Comparison of ENCODE assay signal across 19 cellular contexts in the genomic region with DNA sequence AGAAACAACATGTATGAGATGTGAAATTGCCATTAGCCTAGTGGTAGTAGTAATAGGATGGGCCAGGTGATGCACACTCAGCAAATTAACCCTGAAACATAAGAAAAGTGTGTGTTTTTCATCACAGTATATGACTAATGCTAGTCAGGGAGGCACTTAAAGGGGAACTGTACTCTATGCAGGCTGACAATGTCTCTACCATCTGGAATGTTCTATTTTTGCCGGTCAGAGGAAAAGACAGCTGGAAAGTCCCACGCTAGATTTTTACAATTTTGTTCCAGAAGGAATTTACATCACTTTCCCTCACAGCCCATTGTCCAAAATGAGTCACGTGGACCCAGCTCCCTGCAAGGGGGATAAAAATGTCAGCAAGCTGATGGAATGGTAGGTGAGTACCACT.
A peak's percentile ranks its signal among the peaks of the same experiment; 100 is the strongest.
DNase-seq lines count a peak whose midpoint lies in the region; ATAC-seq and TF ChIP-seq lines count a peak whose summit lies in the region.
"Had no signal": no experiment of that assay in that cellular context is flagged by ENCODE, and none has a peak within 500 bp of the region (broad histone marks: within the 10 kb centered on the region; RNA-seq: fewer than 3 reads in every experiment).

No MANE protein-coding gene starts in this region.

- no peaks in the 10 kb centered on the region for H3K27me3 ChIP-seq in kidney epithelial cell (ENCODE audit: control insufficient read depth, insufficient read depth, low read length)
- H3K27me3 ChIP-seq: spleen, upper lobe of left lung had no signal

- H3K36me3 ChIP-seq in kidney epithelial cell (ENCODE audit: control insufficient read depth, insufficient read depth, low read length): no peaks in the 10 kb centered on the region
- H3K36me3 ChIP-seq: spleen, upper lobe of left lung had no signal

- TF ChIP-seq CTCF in AG09309 (IDR thresholded peaks at IDR 0.05; ENCODE audit: control insufficient read depth, insufficient read depth, low read depth, low read length, missing control alignments) (no peak), HFFc6 (IDR thresholded peaks at IDR 0.05) (no peak), kidney epithelial cell (IDR thresholded peaks at IDR 0.05; ENCODE audit: insufficient read depth, low read length, poor library complexity, severe bottlenecking) (no peak)

- H3K27ac Mint-ChIP-seq in HFFc6: no peak overlapping the region
- H3K27ac Mint-ChIP-seq: activated CD4-positive, alpha-beta T cell treated with anti-CD3 and anti-CD28 coated beads for 36 hours; activated naive CD8-positive, alpha-beta T cell had no signal

- ATAC-seq in GM19328 (IDR thresholded peaks at IDR 0.05; ENCODE audit: unreplicated experiment) (no peak), GM19023 (IDR thresholded peaks at IDR 0.05; ENCODE audit: unreplicated experiment) (no peak), GM18520 (IDR thresholded peaks at IDR 0.05; ENCODE audit: unreplicated experiment) (no peak)
- ATAC-seq: activated CD4-positive, alpha-beta T cell treated with anti-CD3 and anti-CD28 coated beads for 36 hours; left ventricle myocardium superior had no signal

- no peak overlapping the region for H3K4me3 ChIP-seq in AG09309 (ENCODE audit: control insufficient read depth, low read depth, low read length)
- no peak overlapping the region for H3K4me3 ChIP-seq in kidney epithelial cell (ENCODE audit: low read depth, low read length)
- H3K4me3 ChIP-seq: spleen, upper lobe of left lung had no signal

- no peak overlapping the region for H3K4me3 Mint-ChIP-seq in HFFc6
- H3K4me3 Mint-ChIP-seq: activated CD4-positive, alpha-beta T cell treated with anti-CD3 and anti-CD28 coated beads for 36 hours; activated naive CD8-positive, alpha-beta T cell had no signal

- H3K27me3 Mint-ChIP-seq in HFFc6 (ENCODE audit: insufficient read depth): peaks cover 1% of the 10 kb centered on the region; the same call in 1 of the 2 replicates
- H3K27me3 Mint-ChIP-seq: activated naive CD8-positive, alpha-beta T cell had no signal

- DNase-seq in AG09309 (ENCODE audit: low read depth) (peak; percentile 11), HFFc6 (peak; percentile 51), dedifferentiated amniotic fluid mesenchymal stem cell (ENCODE audit: extremely low spot score) (peak; percentile 55), kidney epithelial cell (ENCODE audit: low read depth) (peak; percentile 29), NCI-H1092 treated with DMSO at 0.1 percent for 48 hours (lab: John Stamatoyannopoulos, UW) (no peak)
- DNase-seq: activated CD4-positive, alpha-beta T cell treated with anti-CD3 and anti-CD28 coated beads for 36 hours; AML-193; Calu3; Karpas-422; left ventricle myocardium superior; NCI-H1436 treated with DMSO at 0.1 percent for 48 hours; NCI-H2227 treated with DMSO at 0.1 percent for 48 hours; spleen; stimulated activated naive CD4-positive, alpha-beta T cell treated with Interleukin-2 at 50 U/mL for 16 hours; upper lobe of left lung had no signal

- H3K9me3 Mint-ChIP-seq in HFFc6: no peaks in the 10 kb centered on the region

- H3K4me1 Mint-ChIP-seq in HFFc6 (ENCODE audit: low read depth): peaks cover 32% of the 10 kb centered on the region
- H3K4me1 Mint-ChIP-seq: activated CD4-positive, alpha-beta T cell treated with anti-CD3 and anti-CD28 coated beads for 36 hours had no signal

- H3K36me3 Mint-ChIP-seq in HFFc6 (ENCODE audit: low read depth): no peaks in the 10 kb centered on the region
- H3K36me3 Mint-ChIP-seq: activated naive CD8-positive, alpha-beta T cell had no signal
